In the genomic region with DNA sequence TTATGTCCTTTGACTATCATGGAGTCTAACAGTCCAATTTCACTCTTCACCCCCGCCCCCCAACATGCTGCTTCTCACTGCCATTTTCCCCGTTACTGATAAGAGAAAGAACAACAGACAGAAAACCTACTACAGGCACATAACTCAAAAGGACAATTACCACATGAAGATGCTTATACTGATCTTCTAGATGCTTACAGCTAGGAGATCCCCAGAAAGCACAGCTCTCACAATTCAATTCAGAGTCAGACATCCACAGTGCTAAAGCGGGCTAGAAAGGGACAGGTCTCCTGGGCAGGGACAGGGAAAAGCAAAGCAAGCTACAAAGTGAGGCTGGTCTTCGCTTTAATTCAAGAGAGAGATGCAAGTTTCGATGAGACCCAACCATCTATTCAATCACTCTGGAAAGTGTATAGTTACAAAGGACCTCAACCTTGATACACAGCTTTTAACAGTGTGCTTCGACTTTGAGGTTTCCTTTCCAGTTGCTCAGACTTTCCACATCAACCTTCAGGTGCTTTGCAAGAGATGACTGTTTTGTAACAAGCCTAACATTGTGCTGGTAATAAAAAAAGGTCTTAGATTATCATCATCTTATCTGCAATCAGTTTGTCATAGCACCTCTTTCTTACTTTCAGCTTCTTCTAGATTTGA, we compare ENCODE assay signal across 15 cellular contexts.
DNase-seq lines count a peak whose midpoint lies in the region; ATAC-seq and TF ChIP-seq lines count a peak whose summit lies in the region.
"Had no signal": no experiment of that assay in that cellular context is flagged by ENCODE, and none has a peak within 500 bp of the region (broad histone marks: within the 10 kb centered on the region; RNA-seq: fewer than 3 reads in every experiment).

No MANE protein-coding gene starts in this region.

- H3K27ac ChIP-seq in mammary epithelial cell (ENCODE audit: insufficient read depth, low read depth, low read length), result no peak overlapping the region
- no peak overlapping the region for H3K27ac ChIP-seq in substantia nigra (ENCODE audit: low read depth, low read length, poor library complexity, severe bottlenecking)
- H3K27ac ChIP-seq: BLaER1 had no signal

- H3K79me2 ChIP-seq in mammary epithelial cell (ENCODE audit: insufficient read depth, low read length), result no peaks in the 10 kb centered on the region

- dilution Hi-C loops in mammary epithelial cell (cut with HindIII; ENCODE audit: low sequenced_read_pairs), result no loop called here

- no peaks in the 10 kb centered on the region for H3K4me1 ChIP-seq in mammary epithelial cell (ENCODE audit: insufficient read depth, low read length)
- H3K4me1 ChIP-seq: heart left ventricle had no signal

- WGBS in mammary epithelial cell (ENCODE audit: low coverage, missing lambda C conversion rate), result 76% methylated on average over 6 of the region's 6 CpGs

- no peaks in the 10 kb centered on the region for H3K27me3 ChIP-seq in mammary epithelial cell (ENCODE audit: insufficient read depth, low read length)
- H3K27me3 ChIP-seq: BLaER1, MG63 had no signal

- DNase-seq in activated naive CD4-positive, alpha-beta T cell treated with anti-CD3 and anti-CD28 coated beads, Interleukin-2, amount 50 U/mL, for 16 hours, result peak; percentile 41
- DNase-seq in stimulated activated CD4-positive, alpha-beta T cell treated with anti-CD3 and anti-CD28 coated beads, Interleukin-4, amount 100 ng/mL, for 24 hours, result peak; percentile 69
- no peak for DNase-seq in mammary epithelial cell
- DNase-seq in DMS53 treated with DMSO at 0.1 percent for 48 hours (lab: John Stamatoyannopoulos, UW; ENCODE audit: unreplicated experiment), result no peak
- no peak for DNase-seq in substantia nigra (lab: John Stamatoyannopoulos, UW)
- DNase-seq in NCI-H1417 treated with DMSO at 0.1 percent for 48 hours (lab: John Stamatoyannopoulos, UW), result no peak
- DNase-seq: GF-D8, heart left ventricle, left cardiac atrium, MG63, NCI-H2171, SW 1271 had no signal

- H3K4me3 Mint-ChIP-seq in T-helper 1 cell treated with Interleukin-12 subunit alpha and Interleukin-12 subunit beta and Interleukin-4 antibody, amounts not matched to agents 30 μg/mL and 1 μg/mL, for 36 hours, result peak overlapping the region; percentile 80

- H3K36me3 Mint-ChIP-seq in T-helper 1 cell treated with Interleukin-12 subunit alpha and Interleukin-12 subunit beta and Interleukin-4 antibody, amounts not matched to agents 30 μg/mL and 1 μg/mL, for 36 hours (ENCODE audit: low read depth), result peaks cover 41% of the 10 kb centered on the region

- no peaks in the 10 kb centered on the region for H4K20me1 ChIP-seq in mammary epithelial cell (ENCODE audit: insufficient read depth, low read length)

- no peak overlapping the region for H3K9ac ChIP-seq in mammary epithelial cell (ENCODE audit: insufficient read depth, low read length)
- H3K9ac ChIP-seq: BLaER1 had no signal

- H3K4me3 ChIP-seq in mammary epithelial cell (replicated peaks in 1 of 3; ENCODE audit: insufficient read depth in 1 of 3, low read depth in 2 of 3, low read length in 3 of 3), result no peak overlapping the region
- H3K4me3 ChIP-seq: BLaER1, heart left ventricle, MG63 had no signal

- H3K4me1 Mint-ChIP-seq in T-helper 1 cell treated with Interleukin-12 subunit alpha and Interleukin-12 subunit beta and Interleukin-4 antibody, amounts not matched to agents 30 μg/mL and 1 μg/mL, for 36 hours (ENCODE audit: low read depth), result peaks cover 76% of the 10 kb centered on the region

- intact Hi-C loops in mammary epithelial cell (cut with micrococcal nuclease), result no loop called here

- TF ChIP-seq CTCF in mammary epithelial cell (conservative IDR thresholded peaks at IDR 0.05 in 1 of 2, IDR thresholded peaks at IDR 0.05 in 1 of 2; ENCODE audit: extremely low read depth in 1 of 2, insufficient read depth in 1 of 2, low read depth in 1 of 2, low read length in 2 of 2), result no peak

- no peak overlapping the region for H2AFZ ChIP-seq in mammary epithelial cell (ENCODE audit: low read depth, low read length)

- no peaks in the 10 kb centered on the region for H3K9me3 ChIP-seq in mammary epithelial cell (replicated peaks; ENCODE audit: insufficient read depth, low read length)
- H3K9me3 ChIP-seq: BLaER1, heart left ventricle, MG63 had no signal

- H3K4me2 ChIP-seq in mammary epithelial cell (ENCODE audit: insufficient read depth, low read depth, low read length), result no peak overlapping the region
- H3K4me2 ChIP-seq: BLaER1 had no signal

- peaks cover 4% of the 10 kb centered on the region for H3K27me3 Mint-ChIP-seq in T-helper 1 cell treated with Interleukin-12 subunit alpha and Interleukin-12 subunit beta and Interleukin-4 antibody, amounts not matched to agents 30 μg/mL and 1 μg/mL, for 36 hours (ENCODE audit: low read depth)

- BruUV-seq in mammary epithelial cell (replicated peaks; lab: Mats Ljungman, UMichigan), result no TSS peak

- CTCF ChIA-PET in mammary epithelial cell (lab: Charles Lee; ENCODE audit: low non-redundant PET), result no interaction called here

- no peaks in the 10 kb centered on the region for H3K36me3 ChIP-seq in mammary epithelial cell (ENCODE audit: insufficient read depth, low read length)
- H3K36me3 ChIP-seq: heart left ventricle, MG63 had no signal

- peak overlapping the region; percentile 91 for H3K27ac Mint-ChIP-seq in T-helper 1 cell treated with Interleukin-12 subunit alpha and Interleukin-12 subunit beta and Interleukin-4 antibody, amounts not matched to agents 30 μg/mL and 1 μg/mL, for 36 hours

- in situ Hi-C loops in mammary epithelial cell (cut with MboI; ENCODE audit: low sequenced_read_pairs in 2 of 2), result no loop called here

- ATAC-seq in GM18867 (IDR thresholded peaks at IDR 0.05; ENCODE audit: unreplicated experiment), result peak; percentile 45
- ATAC-seq: heart left ventricle, left cardiac atrium had no signal

- H3K9me3 Mint-ChIP-seq in T-helper 1 cell treated with Interleukin-12 subunit alpha and Interleukin-12 subunit beta and Interleukin-4 antibody, amounts not matched to agents 30 μg/mL and 1 μg/mL, for 36 hours, result no peaks in the 10 kb centered on the region

Comparison
In these comparisons a context has a peak if more than half of its experiments do, and no peak if none do; other contexts are left out.
1. DNase-seq: peak in activated naive CD4-positive, alpha-beta T cell treated with anti-CD3 and anti-CD28 coated beads, Interleukin-2, amount 50 U/mL, for 16 hours (single experiment) and stimulated activated CD4-positive, alpha-beta T cell treated with anti-CD3 and anti-CD28 coated beads, Interleukin-4, amount 100 ng/mL, for 24 hours (single experiment); none in mammary epithelial cell (single experiment), DMS53 treated with DMSO at 0.1 percent for 48 hours (single experiment), substantia nigra (0 of 49) and NCI-H1417 treated with DMSO at 0.1 percent for 48 hours (single experiment).